In the genomic region with DNA sequence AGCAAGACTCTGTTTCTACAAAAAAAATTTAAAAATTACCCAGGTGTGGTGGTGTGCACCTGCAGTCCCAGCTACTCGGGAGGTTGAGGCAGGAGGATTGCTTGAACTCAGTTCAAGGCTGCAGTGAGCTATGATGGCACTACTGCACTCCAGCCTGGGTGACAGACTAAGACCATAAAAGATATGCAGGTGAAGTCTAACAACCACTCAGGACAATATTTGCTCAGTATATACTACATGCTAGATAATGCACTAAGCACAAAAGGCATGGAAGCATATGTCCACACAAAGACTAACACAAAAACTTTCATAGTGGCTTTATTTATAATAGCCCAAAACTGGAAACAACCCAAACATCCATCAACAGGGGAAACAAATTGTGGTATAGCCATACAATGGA, we compare ENCODE assay signal across 1 cellular context.
TF ChIP-seq lines count a peak whose summit lies in the region.

No MANE protein-coding gene starts in this region.

TF ChIP-seq in GM12878, 131 proteins besides CTCF, POLR2A, EP300 and RAD21 (continued from another document):
- no peak for TF ChIP-seq REST (IDR thresholded peaks at IDR 0.05; ENCODE audit: low read depth, low read length)
- TF ChIP-seq NR2C2 (IDR thresholded peaks at IDR 0.05; ENCODE audit: borderline replicate concordance, control insufficient read depth, insufficient read length, low read depth) = no peak
- TF ChIP-seq ATF7 (IDR thresholded peaks at IDR 0.05; ENCODE audit: low read depth) = no peak
- no peak for TF ChIP-seq BACH1 (IDR thresholded peaks at IDR 0.05; ENCODE audit: borderline replicate concordance)
- no peak for TF ChIP-seq EED (IDR thresholded peaks at IDR 0.05; ENCODE audit: low read depth)
- no peak for TF ChIP-seq TCF12 (IDR thresholded peaks at IDR 0.05; ENCODE audit: low read depth, low read length)
